8 cellular contexts compared by ENCODE assay signal in genomic region chr15:92831459-92832229, GRCh38.
A peak's percentile ranks its signal among the peaks of the same experiment; 100 is the strongest.
DNase-seq lines count a peak whose midpoint lies in the region; TF ChIP-seq lines count a peak whose summit lies in the region.

No MANE protein-coding gene starts in this region.

- H3K36me3 Mint-ChIP-seq in H9 (ENCODE audit: insufficient read depth in 1 of 3, low read depth in 3 of 3): no peaks in the 10 kb centered on the region

- H3K27me3 ChIP-seq in H9 (ENCODE audit: insufficient read depth, low read length): no peaks in the 10 kb centered on the region
- no peaks in the 10 kb centered on the region for H3K27me3 ChIP-seq in neuron (ENCODE audit: insufficient read depth, low read length)

- H3K4me1 ChIP-seq in H9 (ENCODE audit: insufficient read depth, low read length): peaks cover 11% of the 10 kb centered on the region
- H3K4me1 ChIP-seq in neuron (ENCODE audit: insufficient read depth, low read length): peaks cover 34% of the 10 kb centered on the region

- no peak overlapping the region for H4K8ac ChIP-seq in H9 (replicated peaks; ENCODE audit: insufficient read length, low read depth, low read length)

- TF ChIP-seq POLR2A in Raji (IDR thresholded peaks at IDR 0.05; ENCODE audit: insufficient read depth, low read depth, low read length): peak; percentile 86

- no peak overlapping the region for H2BK12ac ChIP-seq in H9 (ENCODE audit: insufficient read length, low read depth, low read length)

- no peak overlapping the region for H2BK5ac ChIP-seq in H9 (ENCODE audit: insufficient read length, low read length)

- H3K14ac ChIP-seq in H9 (ENCODE audit: insufficient read depth, low read length): no peak overlapping the region

- H3K9me3 ChIP-seq in H9 (ENCODE audit: control insufficient read depth, low read depth, low read length) (no peaks in the 10 kb centered on the region), neuron (ENCODE audit: low read length) (no peaks in the 10 kb centered on the region)

- H3K4me1 Mint-ChIP-seq in H9: peaks cover 33 to 44% of the 10 kb centered on the region in 2 experiments

- no peaks in the 10 kb centered on the region for H3K79me2 ChIP-seq in H9 (ENCODE audit: insufficient read depth, low read length)

- H3K4ac ChIP-seq in H9 (ENCODE audit: low read depth, low read length): no peak overlapping the region

- H3K79me1 ChIP-seq in H9 (ENCODE audit: insufficient read depth, low read depth, low read length, poor library complexity, severe bottlenecking): no peaks in the 10 kb centered on the region

- H2AFZ ChIP-seq in H9 (ENCODE audit: low read length): no peak overlapping the region
- peak overlapping the region; percentile 80 for H2AFZ ChIP-seq in neuron (ENCODE audit: low read depth, low read length)

- DNase-seq in ELR (ENCODE audit: low read depth): peak; percentile 89
- DNase-seq in H9: peak; percentile 96
- DNase-seq in M059J (ENCODE audit: low read depth): peak; percentile 98
- peak; percentile 94 for DNase-seq in activated effector memory CD4-positive, alpha-beta T cell treated with anti-CD3 and anti-CD28 coated beads, Interleukin-2, amount 50 U/mL, for 16 hours
- DNase-seq in fibroblast of the conjunctiva (ENCODE audit: low read depth): peak; percentile 92
- DNase-seq in stromal cell of bone marrow (ENCODE audit: low read depth): peak; percentile 84

- no peak overlapping the region for H2BK20ac ChIP-seq in H9 (ENCODE audit: low read depth, low read length, poor library complexity, severe bottlenecking)

- H3K9me3 Mint-ChIP-seq in H9: no peaks in the 10 kb centered on the region

- no CpG with 5 or more reads among the region's 12 CpGs for WGBS in H9 (ENCODE audit: extremely low coverage, insufficient read length, low lambda C conversion rate)

- H3K36me3 ChIP-seq in neuron (ENCODE audit: insufficient read depth, low read length): no peaks in the 10 kb centered on the region

- peak overlapping the region; percentile 29 for H3K9ac ChIP-seq in H9 (ENCODE audit: extremely low read depth, insufficient read length, low read length)

- peak overlapping the region; percentile 28 for H3K4me2 ChIP-seq in H9 (ENCODE audit: insufficient read depth, insufficient read length, low read length)

- H4K91ac ChIP-seq in H9 (ENCODE audit: insufficient read length, low read depth, low read length): no peak overlapping the region

- H2BK15ac ChIP-seq in H9 (ENCODE audit: low read depth, low read length): no peak overlapping the region

- H3T11ph ChIP-seq in H9 (ENCODE audit: low read length): no peak overlapping the region

- H3K23me2 ChIP-seq in H9 (ENCODE audit: insufficient read length, low read depth, low read length, poor library complexity, severe bottlenecking): no peaks in the 10 kb centered on the region

- peak overlapping the region; percentile 98 to 99 (median 99) for H3K27ac Mint-ChIP-seq in H9

- H2BK120ac ChIP-seq in H9 (ENCODE audit: low read depth, low read length, poor library complexity, severe bottlenecking): no peak overlapping the region

- TF ChIP-seq CTCF in H9 (conservative IDR thresholded peaks at IDR 0.05): no peak

- H3K4me3 Mint-ChIP-seq in H9: peak overlapping the region; percentile 30 to 62

- no peak overlapping the region for H2AK5ac ChIP-seq in H9 (ENCODE audit: insufficient read length, low read length)

- H3K18ac ChIP-seq in H9 (ENCODE audit: insufficient read length, low read depth, low read length): peak overlapping the region; percentile 69

- no peaks in the 10 kb centered on the region for H3K27me3 Mint-ChIP-seq in H9 (ENCODE audit: low read depth)

- no peak overlapping the region for H3K56ac ChIP-seq in H9 (ENCODE audit: insufficient read length, low read depth, low read length)

- no peaks in the 10 kb centered on the region for H4K20me1 ChIP-seq in H9 (ENCODE audit: control insufficient read depth, insufficient read depth, insufficient read length)

- peak overlapping the region; percentile 48 for H3K4me3 ChIP-seq in neuron (ENCODE audit: low read length)

- no peak overlapping the region for H3K23ac ChIP-seq in H9 (ENCODE audit: insufficient read length, low read depth, low read length)

- H3K27ac ChIP-seq in H9 (ENCODE audit: insufficient read length, low read depth, low read length): peak overlapping the region; percentile 92

- H4K5ac ChIP-seq in H9 (ENCODE audit: insufficient read length, low read depth, low read length): no peak overlapping the region

Comparison
In these comparisons a context has a peak if more than half of its experiments do, and no peak if none do; other contexts are left out.
1. Peak in every context shown above with its lines: DNase-seq, H3K4me3 ChIP-seq and H3K27ac ChIP-seq.